Comparison of ENCODE assay signal across 17 cellular contexts in genomic region chr6:22888147-22888831, GRCh38.
A peak's percentile ranks its signal among the peaks of the same experiment; 100 is the strongest.
DNase-seq lines count a peak whose midpoint lies in the region; ATAC-seq, FAIRE-seq and TF ChIP-seq lines count a peak whose summit lies in the region.
"Had no signal": no experiment of that assay in that cellular context is flagged by ENCODE, and none has a peak within 500 bp of the region (broad histone marks: within the 10 kb centered on the region; RNA-seq: fewer than 3 reads in every experiment).

No MANE protein-coding gene starts in this region.

- no peaks in the 10 kb centered on the region for H3K36me3 Mint-ChIP-seq in activated T-helper 17 cell treated with anti-CD3 and anti-CD28 coated beads, Interleukin-2, amount 50 U/mL, for 72 hours (ENCODE audit: low read depth)
- no peaks in the 10 kb centered on the region for H3K36me3 Mint-ChIP-seq in CD4-positive, alpha-beta T cell (ENCODE audit: low read depth)

- H3K27me3 ChIP-seq in heart right ventricle (no peaks in the 10 kb centered on the region), foreskin keratinocyte (no peaks in the 10 kb centered on the region), upper lobe of left lung (no peaks in the 10 kb centered on the region)
- no peaks in the 10 kb centered on the region for H3K27me3 ChIP-seq in CD4-positive, alpha-beta T cell (ENCODE audit: control insufficient read depth, insufficient read depth, low read length)

- intact Hi-C loops in heart right ventricle (cut with DNase I) (no loop called here), cardiac septum (cut with DNase I) (no loop called here)
- intact Hi-C loops in CD4-positive, alpha-beta T cell (cut with DNase I, micrococcal nuclease): no loop called here

- H3K4me3 Mint-ChIP-seq in activated T-helper 17 cell treated with anti-CD3 and anti-CD28 coated beads, Interleukin-2, amount 50 U/mL, for 72 hours: no peak overlapping the region
- no peak overlapping the region for H3K4me3 Mint-ChIP-seq in CD4-positive, alpha-beta T cell
- H3K4me3 Mint-ChIP-seq: activated CD4-positive, alpha-beta memory T cell treated with anti-CD3 and anti-CD28 coated beads, Interleukin-2, amount 10 ng/mL, durations not matched to agents 7 days and 5 days had no signal

- no peak for FAIRE-seq in RCC 7860 (lab: Jason Lieb, UNC)

- H3K9me3 ChIP-seq in heart right ventricle (no peaks in the 10 kb centered on the region), upper lobe of left lung (no peaks in the 10 kb centered on the region)
- H3K9me3 ChIP-seq in CD4-positive, alpha-beta T cell (ENCODE audit: control insufficient read depth, low read length): no peaks in the 10 kb centered on the region

- 53 to 55% methylated on average over 4 of the region's 4 CpGs for WGBS in heart right ventricle, 2 donors
- 61 to 63% methylated on average over 4 of the region's 4 CpGs for WGBS in upper lobe of left lung, 2 donors

- no peaks in the 10 kb centered on the region for H3K9me3 Mint-ChIP-seq in activated T-helper 17 cell treated with anti-CD3 and anti-CD28 coated beads, Interleukin-2, amount 50 U/mL, for 72 hours
- no peaks in the 10 kb centered on the region for H3K9me3 Mint-ChIP-seq in CD4-positive, alpha-beta T cell

- H3K27ac Mint-ChIP-seq in activated T-helper 17 cell treated with anti-CD3 and anti-CD28 coated beads, Interleukin-2, amount 50 U/mL, for 72 hours: no peak overlapping the region
- no peak overlapping the region for H3K27ac Mint-ChIP-seq in CD4-positive, alpha-beta T cell
- H3K27ac Mint-ChIP-seq: activated CD4-positive, alpha-beta memory T cell treated with anti-CD3 and anti-CD28 coated beads, Interleukin-2, amount 10 ng/mL, durations not matched to agents 7 days and 5 days had no signal

- DNase-seq in heart right ventricle (no peak), cardiac septum (ENCODE audit: low spot score) (no peak), RCC 7860 (ENCODE audit: low spot score) (peak; percentile 41), foreskin keratinocyte (peak; percentile 80 to 86), upper lobe of left lung (no peak), KG1 (lab: John Stamatoyannopoulos, UW) (no peak)
- DNase-seq in CD4-positive, alpha-beta T cell: no peak
- DNase-seq: activated CD4-positive, alpha-beta memory T cell treated with anti-CD3 and anti-CD28 coated beads, Interleukin-2, amount 10 ng/mL, durations not matched to agents 7 days and 5 days; activated gamma-delta T cell; central memory CD4-positive, alpha-beta T cell; DMS 273 treated with DMSO at 0.1 percent for 48 hours; left cardiac atrium; NCI-H187; OCI-M1; T-helper 9 cell had no signal

- ATAC-seq in heart right ventricle (peak in 7 of 8 donors; percentile 41 to 74 (median 51)), foreskin keratinocyte (peak; percentile 81), upper lobe of left lung (ENCODE audit: low FRiP score in 2 of 2) (peak; percentile 11 to 64)
- no peak for ATAC-seq in activated T-helper 17 cell treated with anti-CD3 and anti-CD28 coated beads, Interleukin-2, amount 50 U/mL, for 72 hours (replicated peaks)
- no peak for ATAC-seq in CD4-positive, alpha-beta T cell (ENCODE audit: poor library complexity)
- ATAC-seq: HCT116 had no signal

- H3K36me3 ChIP-seq in heart right ventricle: no peaks in the 10 kb centered on the region
- no peaks in the 10 kb centered on the region for H3K36me3 ChIP-seq in upper lobe of left lung

- no peak overlapping the region for H3K4me3 ChIP-seq in heart right ventricle
- H3K4me3 ChIP-seq in upper lobe of left lung: no peak overlapping the region

- no peaks in the 10 kb centered on the region for H3K27me3 Mint-ChIP-seq in activated T-helper 17 cell treated with anti-CD3 and anti-CD28 coated beads, Interleukin-2, amount 50 U/mL, for 72 hours
- no peaks in the 10 kb centered on the region for H3K27me3 Mint-ChIP-seq in CD4-positive, alpha-beta T cell
- H3K27me3 Mint-ChIP-seq: activated CD4-positive, alpha-beta memory T cell treated with anti-CD3 and anti-CD28 coated beads, Interleukin-2, amount 10 ng/mL, durations not matched to agents 7 days and 5 days had no signal

- H3K4me1 ChIP-seq in heart right ventricle (peaks cover 0 to 39% (median 14%) of the 10 kb centered on the region in 9 donors), foreskin keratinocyte (peaks cover 9% of the 10 kb centered on the region), upper lobe of left lung (peaks cover 0 to 13% (median 3%) of the 10 kb centered on the region in 4 donors)

- POLR2A ChIA-PET in CD4-positive, alpha-beta T cell (lab: Charles Lee): no interaction called here

- TF ChIP-seq CTCF in heart right ventricle (IDR thresholded peaks at IDR 0.05): no peak
- TF ChIP-seq CTCF in foreskin keratinocyte (conservative IDR thresholded peaks at IDR 0.05): no peak
- no peak for TF ChIP-seq CTCF in upper lobe of left lung (IDR thresholded peaks at IDR 0.05)
- no peak for TF ChIP-seq CTCF in CD4-positive, alpha-beta T cell (IDR thresholded peaks at IDR 0.05)

- no peaks in the 10 kb centered on the region for H3K4me1 Mint-ChIP-seq in activated T-helper 17 cell treated with anti-CD3 and anti-CD28 coated beads, Interleukin-2, amount 50 U/mL, for 72 hours
- H3K4me1 Mint-ChIP-seq in CD4-positive, alpha-beta T cell (ENCODE audit: low read depth): no peaks in the 10 kb centered on the region
- H3K4me1 Mint-ChIP-seq: activated CD4-positive, alpha-beta memory T cell treated with anti-CD3 and anti-CD28 coated beads, Interleukin-2, amount 10 ng/mL, durations not matched to agents 7 days and 5 days had no signal

- H3K27ac ChIP-seq in heart right ventricle: peak overlapping the region in 4 of 10 donors; percentile 13 to 43 (median 16)
- H3K27ac ChIP-seq in foreskin keratinocyte: peak overlapping the region; percentile 81
- no peak overlapping the region for H3K27ac ChIP-seq in upper lobe of left lung
- H3K27ac ChIP-seq in CD4-positive, alpha-beta T cell (ENCODE audit: low read depth, low read length): no peak overlapping the region

- CTCF ChIA-PET in CD4-positive, alpha-beta T cell (lab: Charles Lee): no interaction called here

- TF ChIP-seq POLR2A in upper lobe of left lung (IDR thresholded peaks at IDR 0.05): no peak

- TF ChIP-seq EP300 in upper lobe of left lung (IDR thresholded peaks at IDR 0.05): peak in 1 of 4 donors; percentile 81

Comparison
In these comparisons a context has a peak if more than half of its experiments do, and no peak if none do; other contexts are left out.
1. ATAC-seq: peak in heart right ventricle (7 of 8), foreskin keratinocyte (single experiment) and upper lobe of left lung (2 of 2); none in activated T-helper 17 cell treated with anti-CD3 and anti-CD28 coated beads, Interleukin-2, amount 50 U/mL, for 72 hours (single experiment) and CD4-positive, alpha-beta T cell (single experiment).
2. DNase-seq: peak in RCC 7860 (single experiment) and foreskin keratinocyte (2 of 2); none in heart right ventricle (0 of 2), cardiac septum (single experiment), upper lobe of left lung (0 of 2), KG1 (single experiment) and CD4-positive, alpha-beta T cell (0 of 10).